ENCODE assay signal across 1 cellular context in the genomic region with DNA sequence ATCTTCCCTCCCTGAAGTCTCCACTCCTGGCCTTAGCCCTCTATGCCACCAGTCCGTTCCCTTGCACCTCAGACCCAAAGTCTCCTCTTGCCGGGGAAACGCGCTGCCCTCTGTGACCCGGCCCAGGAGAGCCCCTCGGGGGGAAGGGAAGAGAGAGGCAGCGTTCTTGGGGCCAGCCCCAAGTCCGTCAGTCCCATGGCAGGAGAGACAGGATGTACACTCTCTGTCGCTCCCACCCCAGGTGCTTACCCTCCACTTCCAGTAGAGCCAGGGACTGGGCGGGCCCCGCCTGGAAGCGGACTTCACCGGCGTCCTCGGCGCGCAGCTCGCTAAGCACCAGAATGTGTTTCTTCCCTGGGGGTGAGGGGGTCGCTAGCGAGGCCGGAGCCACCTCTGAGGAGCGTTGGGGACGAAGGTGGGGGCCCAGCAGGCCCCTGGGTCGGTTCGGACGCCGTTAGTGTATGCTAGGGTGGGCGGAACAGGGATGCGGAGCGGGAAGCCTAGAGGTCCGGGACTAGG.
TF ChIP-seq lines count a peak whose summit lies in the region.

No MANE protein-coding gene starts in this region.

TF ChIP-seq in HEK293, 187 proteins besides CTCF, POLR2A, EP300 and RAD21 (continued from another document):
- TF ChIP-seq, protein P1, sequence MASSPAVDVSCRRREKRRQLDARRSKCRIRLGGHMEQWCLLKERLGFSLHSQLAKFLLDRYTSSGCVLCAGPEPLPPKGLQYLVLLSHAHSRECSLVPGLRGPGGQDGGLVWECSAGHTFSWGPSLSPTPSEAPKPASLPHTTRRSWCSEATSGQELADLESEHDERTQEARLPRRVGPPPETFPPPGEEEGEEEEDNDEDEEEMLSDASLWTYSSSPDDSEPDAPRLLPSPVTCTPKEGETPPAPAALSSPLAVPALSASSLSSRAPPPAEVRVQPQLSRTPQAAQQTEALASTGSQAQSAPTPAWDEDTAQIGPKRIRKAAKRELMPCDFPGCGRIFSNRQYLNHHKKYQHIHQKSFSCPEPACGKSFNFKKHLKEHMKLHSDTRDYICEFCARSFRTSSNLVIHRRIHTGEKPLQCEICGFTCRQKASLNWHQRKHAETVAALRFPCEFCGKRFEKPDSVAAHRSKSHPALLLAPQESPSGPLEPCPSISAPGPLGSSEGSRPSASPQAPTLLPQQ (tag by site-specific recombination; IDR thresholded peaks at IDR 0.05), result 0 out of 2 replicates have a peak, but pooled peaks have one; percentile 12
- TF ChIP-seq ZBTB11 (tag by site-specific recombination; conservative IDR thresholded peaks at IDR 0.05; ENCODE audit: low read depth), result 0 out of 2 replicates have a peak, but pooled peaks have one; percentile 33
